9 cellular contexts compared by ENCODE assay signal in genomic region chr14:73239463-73240241, GRCh38. TPM values are rescaled to one million over a fixed set of nuclear protein-coding genes. Genes with fewer than 3 reads are reported as not detected.
A peak's percentile ranks its signal among the peaks of the same experiment; 100 is the strongest.
DNase-seq lines count a peak whose midpoint lies in the region; ATAC-seq, FAIRE-seq and TF ChIP-seq lines count a peak whose summit lies in the region.
"Had no signal": no experiment of that assay in that cellular context is flagged by ENCODE, and none has a peak within 500 bp of the region (broad histone marks: within the 10 kb centered on the region; RNA-seq: fewer than 3 reads in every experiment).

No MANE protein-coding gene starts in this region.

- no TSS peak for BruUV-seq in HepG2 (replicated peaks; lab: Mats Ljungman, UMichigan)

- H3K27ac Mint-ChIP-seq in mesothelial cell of epicardium, result no peak overlapping the region
- H3K27ac Mint-ChIP-seq in activated naive CD4-positive, alpha-beta T cell treated with anti-CD3 and anti-CD28 coated beads for 36 hours, result no peak overlapping the region
- H3K27ac Mint-ChIP-seq: CD8-positive, alpha-beta memory T cell had no signal

- H3K27ac ChIP-seq in right lobe of liver, result no peak overlapping the region
- no peak overlapping the region for H3K27ac ChIP-seq in HepG2 (ENCODE audit: extremely low read length, insufficient read depth, low read length)
- no peak overlapping the region for H3K27ac ChIP-seq in aorta (ENCODE audit: low read depth in 1 of 2, low read length in 2 of 2)

- no peak for TF ChIP-seq EP300 in HepG2 (IDR thresholded peaks at IDR 0.05; ENCODE audit: low read depth in 2 of 2, low read length in 2 of 2)
- TF ChIP-seq EP300 in HepG2 (CRISPR knock-in tag; IDR thresholded peaks at IDR 0.05; ENCODE audit: borderline replicate concordance), result no peak

- no peaks in the 10 kb centered on the region for H3K9me3 ChIP-seq in right lobe of liver
- no peaks in the 10 kb centered on the region for H3K9me3 ChIP-seq in HepG2 (ENCODE audit: low read length)
- no peaks in the 10 kb centered on the region for H3K9me3 ChIP-seq in aorta (ENCODE audit: control insufficient read depth, low read length)

- no peak overlapping the region for H3K4me2 ChIP-seq in HepG2 (ENCODE audit: low read depth, low read length)

- DNase-seq in right lobe of liver (peak in 2 of 3 donors; percentile 57 to 60), HepG2 (ENCODE audit: low spot score) (no peak), epithelial cell of esophagus (ENCODE audit: low read depth) (peak; percentile 37), mesothelial cell of epicardium (ENCODE audit: low spot score in 2 of 2, unreplicated experiment in 2 of 2) (peak in 1 of 2 experiments; percentile 57), aorta (peak; percentile 54 to 81), NCI-H226 (no peak)
- no peak for DNase-seq in activated naive CD4-positive, alpha-beta T cell treated with anti-CD3 and anti-CD28 coated beads for 36 hours
- DNase-seq: CD8-positive, alpha-beta memory T cell had no signal

- peaks cover 0 to 21% (median 0%) of the 10 kb centered on the region in 4 donors for H3K4me1 ChIP-seq in right lobe of liver
- H3K4me1 ChIP-seq in HepG2 (ENCODE audit: insufficient read depth, low read length), result peaks cover 24% of the 10 kb centered on the region
- H3K4me1 ChIP-seq in aorta (ENCODE audit: control insufficient read depth in 1 of 2, insufficient read depth in 2 of 2, low read length in 2 of 2), result no peaks in the 10 kb centered on the region

- no peak for TF ChIP-seq RAD21 in HepG2 (CRISPR knock-in tag; IDR thresholded peaks at IDR 0.05)

- no peaks in the 10 kb centered on the region for H3K79me2 ChIP-seq in HepG2 (ENCODE audit: insufficient read depth, low read length)

- no peak for TF ChIP-seq CTCF in right lobe of liver (IDR thresholded peaks at IDR 0.05)
- TF ChIP-seq CTCF in HepG2 (CRISPR knock-in tag; IDR thresholded peaks at IDR 0.05), result no peak
- no peak for TF ChIP-seq CTCF in epithelial cell of esophagus (IDR thresholded peaks at IDR 0.05; ENCODE audit: insufficient read depth, low read depth, low read length, missing control alignments)
- no peak for TF ChIP-seq CTCF in mesothelial cell of epicardium (IDR thresholded peaks at IDR 0.05; ENCODE audit: unreplicated experiment)

- CTCF ChIA-PET in HepG2 (lab: Yijun Ruan, JAX; ENCODE audit: low intra/inter-chr PET ratio, low total read pairs), result no interaction called here
- CTCF ChIA-PET in activated naive CD4-positive, alpha-beta T cell treated with anti-CD3 and anti-CD28 coated beads for 36 hours (lab: Charles Lee), result interaction anchor here (0.6 kb wide), 3 partner anchors 145 to 531 kb away, joined by 3 to 4 read pairs (median 3); no protein-coding TSS in a partner anchor

- peaks cover 39% of the 10 kb centered on the region for H3K4me1 Mint-ChIP-seq in mesothelial cell of epicardium
- peaks cover 11% of the 10 kb centered on the region for H3K4me1 Mint-ChIP-seq in activated naive CD4-positive, alpha-beta T cell treated with anti-CD3 and anti-CD28 coated beads for 36 hours (ENCODE audit: low read depth)

- TF ChIP-seq POLR2A in right lobe of liver (IDR thresholded peaks at IDR 0.05), result no peak
- TF ChIP-seq POLR2A in HepG2 (IDR thresholded peaks at IDR 0.05; ENCODE audit: insufficient read depth in 1 of 2, low read depth in 2 of 2, low read length in 2 of 2), result no peak

- peak; percentile 16 to 46 (median 36) for ATAC-seq in right lobe of liver
- no peak for ATAC-seq in HepG2
- ATAC-seq in aorta (ENCODE audit: low FRiP score), result peak; percentile 60
- ATAC-seq in HG03342 (IDR thresholded peaks at IDR 0.05; ENCODE audit: unreplicated experiment), result no peak

- no peaks in the 10 kb centered on the region for H3K36me3 ChIP-seq in right lobe of liver
- H3K36me3 ChIP-seq in HepG2 (replicated peaks in 1 of 2; ENCODE audit: control insufficient read depth in 1 of 2, insufficient read depth in 2 of 2, low read length in 2 of 2), result no peaks in the 10 kb centered on the region
- no peaks in the 10 kb centered on the region for H3K36me3 ChIP-seq in aorta (ENCODE audit: control insufficient read depth in 1 of 2, insufficient read depth in 2 of 2, low read length in 1 of 2)

- H3K9ac ChIP-seq in HepG2 (ENCODE audit: insufficient read depth, low read depth, low read length), result no peak overlapping the region

- H3K4me3 Mint-ChIP-seq in mesothelial cell of epicardium, result peak overlapping the region; percentile 57
- H3K4me3 Mint-ChIP-seq in activated naive CD4-positive, alpha-beta T cell treated with anti-CD3 and anti-CD28 coated beads for 36 hours, result no peak overlapping the region

- in situ Hi-C loops in HepG2 (cut with HindIII; ENCODE audit: extremely low pct_ligation_motif_present, low pct_unique_long_range_greater_than_20kb), result no loop called here

- FAIRE-seq in HepG2 (lab: Jason Lieb, UNC), result no peak

- H3K9me3 Mint-ChIP-seq in mesothelial cell of epicardium, result no peaks in the 10 kb centered on the region
- no peaks in the 10 kb centered on the region for H3K9me3 Mint-ChIP-seq in activated naive CD4-positive, alpha-beta T cell treated with anti-CD3 and anti-CD28 coated beads for 36 hours

- intact Hi-C loops in right lobe of liver (cut with DNase I), result no loop called here
- intact Hi-C loops in HepG2 (cut with micrococcal nuclease; ENCODE audit: unreplicated experiment), result loop anchor here (10.0 kb wide), 1 partner anchor 45 kb away; no protein-coding TSS in a partner anchor
- intact Hi-C loops in aorta (cut with DNase I), result no loop called here
- intact Hi-C loops in activated naive CD4-positive, alpha-beta T cell treated with anti-CD3 and anti-CD28 coated beads for 36 hours (cut with micrococcal nuclease), result no loop called here

- no peaks in the 10 kb centered on the region for H4K20me1 ChIP-seq in HepG2 (ENCODE audit: insufficient read depth, low read length)

- H3K27me3 ChIP-seq in right lobe of liver, result peaks cover 0 to 5% of the 10 kb centered on the region in 2 donors
- peaks cover 16 to 75% of the 10 kb centered on the region in 2 experiments for H3K27me3 ChIP-seq in HepG2 (ENCODE audit: control insufficient read depth in 1 of 2, insufficient read depth in 2 of 2, low read length in 2 of 2)
- no peaks in the 10 kb centered on the region for H3K27me3 ChIP-seq in aorta (ENCODE audit: control insufficient read depth in 1 of 2, insufficient read depth in 2 of 2, low read length in 1 of 2)

- peaks cover 83% of the 10 kb centered on the region for H3K27me3 Mint-ChIP-seq in mesothelial cell of epicardium (ENCODE audit: low read depth)
- H3K27me3 Mint-ChIP-seq in activated naive CD4-positive, alpha-beta T cell treated with anti-CD3 and anti-CD28 coated beads for 36 hours (ENCODE audit: low read depth), result peaks cover 73% of the 10 kb centered on the region

- H2AFZ ChIP-seq in HepG2 (ENCODE audit: low read length), result no peak overlapping the region

- 8% methylated on average over 12 of the region's 47 CpGs for WGBS in right lobe of liver (ENCODE audit: insufficient coverage, low coverage, low lambda C conversion rate, missing lambda C conversion rate)
- WGBS in HepG2 (ENCODE audit: low lambda C conversion rate), result 70% methylated on average over 31 of the region's 47 CpGs
- 7% methylated on average over 41 to 47 of the region's 47 CpGs for WGBS in aorta, 2 donors

- H3K36me3 Mint-ChIP-seq in mesothelial cell of epicardium, result no peaks in the 10 kb centered on the region
- no peaks in the 10 kb centered on the region for H3K36me3 Mint-ChIP-seq in activated naive CD4-positive, alpha-beta T cell treated with anti-CD3 and anti-CD28 coated beads for 36 hours (ENCODE audit: low read depth)
- H3K36me3 Mint-ChIP-seq: CD8-positive, alpha-beta memory T cell had no signal

- H3K4me3 ChIP-seq in right lobe of liver, result peak overlapping the region in 1 of 3 donors; percentile 10
- H3K4me3 ChIP-seq in HepG2 (replicated peaks in 1 of 3; ENCODE audit: insufficient read depth in 1 of 3, low read depth in 2 of 3, low read length in 3 of 3), result no peak overlapping the region
- H3K4me3 ChIP-seq in epithelial cell of esophagus (ENCODE audit: low read length), result no peak overlapping the region
- peak overlapping the region in 1 of 2 donors; percentile 22 for H3K4me3 ChIP-seq in aorta (ENCODE audit: low read length in 2 of 2)

- POLR2A ChIA-PET in HepG2 (lab: Yijun Ruan, JAX), result no interaction called here

TF ChIP-seq in HepG2, 621 proteins besides CTCF, POLR2A, EP300 and RAD21 (continues in another document):
- TF ChIP-seq HOXA3 (CRISPR knock-in tag; IDR thresholded peaks at IDR 0.05), result no peak
- no peak for TF ChIP-seq STAT5B (CRISPR knock-in tag; IDR thresholded peaks at IDR 0.05)
- no peak for TF ChIP-seq GLI4 (CRISPR knock-in tag; IDR thresholded peaks at IDR 0.05; ENCODE audit: borderline replicate concordance)
- no peak for TF ChIP-seq ZNF790 (CRISPR knock-in tag; IDR thresholded peaks at IDR 0.05; ENCODE audit: borderline replicate concordance)
- no peak for TF ChIP-seq CEBPG (CRISPR knock-in tag; IDR thresholded peaks at IDR 0.05)

RNA-seq across cellular contexts. Expression of gene PAPLN, which starts 2.3 kb away (rescaled TPM):
- 1 to 10 TPM in 4 of 6 experiments, under 1 TPM in 2; 0.86 to 3.2 (median 1.2) TPM for total RNA-seq in right lobe of liver
- total RNA-seq in HepG2 (2016; rRNA removed; fragmentation: Illumina TruSeq; extraction: Trizol), result not detected in 2 replicates
- total RNA-seq in HepG2 (2016; cell fraction: cytosol; rRNA removed; fragmentation: Illumina TruSeq; extraction: Trizol; ENCODE audit: low read depth), result not detected in 2 replicates
- not detected in 2 replicates for total RNA-seq in HepG2 (2016; cell fraction: insoluble cytoplasmic fraction; rRNA removed; fragmentation: Illumina TruSeq; extraction: Trizol)
- not detected in 2 replicates for total RNA-seq in HepG2 (2016; cell fraction: membrane; rRNA removed; fragmentation: Illumina TruSeq; extraction: Trizol)
- total RNA-seq in HepG2 (2016; cell fraction: nucleus; rRNA removed; fragmentation: Illumina TruSeq; extraction: Trizol), result not detected in 2 replicates
- polyA plus RNA-seq in HepG2 (2011; rRNA removed), result not detected in 2 replicates
- polyA plus RNA-seq in HepG2 (2011; cell fraction: cytosol; rRNA removed), result 0.01 TPM in 1 of 2 replicates, not detected in the other
- polyA plus RNA-seq in HepG2 (2011; cell fraction: nucleus; rRNA removed), result 0.05 TPM in 1 of 2 replicates, not detected in the other
- 0.07 and 0.28 TPM in 2 replicates for polyA plus RNA-seq in HepG2 (2012)
- not detected in 2 replicates for polyA plus RNA-seq in HepG2 (2016; cell fraction: cytosol; fragmentation: Illumina TruSeq; extraction: Trizol; ENCODE audit: low read depth)
- not detected in 2 replicates for polyA plus RNA-seq in HepG2 (2016; cell fraction: insoluble cytoplasmic fraction; fragmentation: Illumina TruSeq; extraction: Trizol; ENCODE audit: low read depth)
- polyA plus RNA-seq in HepG2 (2016; cell fraction: membrane; fragmentation: Illumina TruSeq; extraction: Trizol; ENCODE audit: low read depth), result not detected in 2 replicates
- not detected in 2 replicates for polyA plus RNA-seq in HepG2 (2016; cell fraction: nucleus; fragmentation: Illumina TruSeq; extraction: Trizol; ENCODE audit: insufficient read depth, low read depth)
- 4.1 TPM in 1 of 2 replicates, not detected in the other for polyA minus RNA-seq in HepG2 (2011; rRNA and poly(A)+ RNA removed; ENCODE audit: low replicate concordance)
- polyA minus RNA-seq in HepG2 (2011; cell fraction: cytosol; rRNA and poly(A)+ RNA removed), result not detected in 2 replicates
- polyA minus RNA-seq in HepG2 (2011; cell fraction: nucleus; rRNA and poly(A)+ RNA removed), result not detected in 2 replicates
- total RNA-seq in mesothelial cell of epicardium, result 10.6 to 10.9 TPM (median 10.6 TPM) in 3 replicates
- total RNA-seq in aorta, result 10 to 100 TPM in 1 of 2 donors, 1 to 10 TPM in 1; 5.8 to 21.4 TPM
- polyA plus RNA-seq in aorta, result 1 to 10 TPM; 3.1 to 9.8 TPM
- total RNA-seq in activated naive CD4-positive, alpha-beta T cell treated with anti-CD3 and anti-CD28 coated beads for 36 hours, result 1 to 10 TPM; 1.0 TPM

Comparison
In these comparisons a context has a peak if more than half of its experiments do, and no peak if none do; other contexts are left out.
1. ATAC-seq: peak in right lobe of liver (4 of 4) and aorta (single experiment); none in HepG2 (single experiment) and HG03342 (single experiment).
2. DNase-seq: peak in right lobe of liver (2 of 3), epithelial cell of esophagus (single experiment) and aorta (2 of 2); none in HepG2 (single experiment), activated naive CD4-positive, alpha-beta T cell treated with anti-CD3 and anti-CD28 coated beads for 36 hours (single experiment) and NCI-H226 (single experiment).